ENCODE assay signal across 14 cellular contexts in genomic region chr3:74692-75243, GRCh38.
"Had no signal": no experiment of that assay in that cellular context is flagged by ENCODE, and none has a peak within 500 bp of the region (broad histone marks: within the 10 kb centered on the region; RNA-seq: fewer than 3 reads in every experiment).

No MANE protein-coding gene starts in this region.

- H3K36me3 ChIP-seq: adrenal gland, brain microvascular endothelial cell, neural progenitor cell, pancreas, upper lobe of left lung had no signal

- H3K27ac ChIP-seq: brain microvascular endothelial cell, neural progenitor cell had no signal

- ATAC-seq: activated T-helper 17 cell treated with anti-CD3 and anti-CD28 coated beads, Interleukin-2, amount 50 U/mL, for 72 hours; stimulated activated memory B cell treated with anti-CD40 and anti-IgM and Interleukin-4, amounts not matched to agents 10 μg/mL and 1 μg/mL and 100 μg/mL, for 72 hours had no signal

- H3K27me3 Mint-ChIP-seq: dendritic cell treated with granulocyte-macrophage colony-stimulating factor and Interleukin-4, amounts not matched to agents 40 ng/mL and 50 ng/mL, for 4 days; stimulated activated memory B cell treated with anti-CD40 and anti-IgM and Interleukin-4, amounts not matched to agents 10 μg/mL and 1 μg/mL and 100 μg/mL, for 72 hours had no signal

- H3K4me1 Mint-ChIP-seq: activated T-helper 17 cell treated with anti-CD3 and anti-CD28 coated beads, Interleukin-2, amount 50 U/mL, for 72 hours; stimulated activated memory B cell treated with anti-CD40 and anti-IgM and Interleukin-4, amounts not matched to agents 10 μg/mL and 1 μg/mL and 100 μg/mL, for 72 hours had no signal

- H3K4me3 Mint-ChIP-seq: activated naive CD4-positive, alpha-beta T cell treated with anti-CD3 and anti-CD28 coated beads for 36 hours; activated T-helper 17 cell treated with anti-CD3 and anti-CD28 coated beads, Interleukin-2, amount 50 U/mL, for 72 hours; dendritic cell treated with granulocyte-macrophage colony-stimulating factor and Interleukin-4, amounts not matched to agents 40 ng/mL and 50 ng/mL, for 4 days; neural progenitor cell; stimulated activated memory B cell treated with anti-CD40 and anti-IgM and Interleukin-4, amounts not matched to agents 10 μg/mL and 1 μg/mL and 100 μg/mL, for 72 hours had no signal

- H3K4me1 ChIP-seq: pancreas, upper lobe of left lung had no signal

- H3K4me3 ChIP-seq: adrenal gland, neural progenitor cell, pancreas, upper lobe of left lung had no signal

- H3K27ac Mint-ChIP-seq: activated naive CD4-positive, alpha-beta T cell treated with anti-CD3 and anti-CD28 coated beads for 36 hours; activated T-helper 17 cell treated with anti-CD3 and anti-CD28 coated beads, Interleukin-2, amount 50 U/mL, for 72 hours; dendritic cell treated with granulocyte-macrophage colony-stimulating factor and Interleukin-4, amounts not matched to agents 40 ng/mL and 50 ng/mL, for 4 days; neural progenitor cell; stimulated activated memory B cell treated with anti-CD40 and anti-IgM and Interleukin-4, amounts not matched to agents 10 μg/mL and 1 μg/mL and 100 μg/mL, for 72 hours had no signal

- H3K9me3 ChIP-seq: adrenal gland, pancreas, upper lobe of left lung had no signal

- H3K27me3 ChIP-seq: adrenal gland, brain microvascular endothelial cell, neural progenitor cell, pancreas, upper lobe of left lung had no signal

- H3K36me3 Mint-ChIP-seq: neural progenitor cell; stimulated activated memory B cell treated with anti-CD40 and anti-IgM and Interleukin-4, amounts not matched to agents 10 μg/mL and 1 μg/mL and 100 μg/mL, for 72 hours had no signal

- H3K9me3 Mint-ChIP-seq: activated naive CD4-positive, alpha-beta T cell treated with anti-CD3 and anti-CD28 coated beads for 36 hours; activated T-helper 17 cell treated with anti-CD3 and anti-CD28 coated beads, Interleukin-2, amount 50 U/mL, for 72 hours; dendritic cell treated with granulocyte-macrophage colony-stimulating factor and Interleukin-4, amounts not matched to agents 40 ng/mL and 50 ng/mL, for 4 days; neural progenitor cell; stimulated activated memory B cell treated with anti-CD40 and anti-IgM and Interleukin-4, amounts not matched to agents 10 μg/mL and 1 μg/mL and 100 μg/mL, for 72 hours had no signal

- H3K9ac ChIP-seq: neural progenitor cell had no signal

- DNase-seq: activated CD4-positive, alpha-beta T cell treated with anti-CD3 and anti-CD28 coated beads for 4 hours; activated naive CD4-positive, alpha-beta T cell treated with anti-CD3 and anti-CD28 coated beads for 36 hours; adrenal gland; brain microvascular endothelial cell; cerebellar nuclear complex; glutamatergic neuron; pancreas; substantia nigra; T-helper 9 cell; upper lobe of left lung had no signal
